In genomic region chr6:25025919-25026301, GRCh38 we compare ENCODE assay signal across 20 cellular contexts.
DNase-seq lines count a peak whose midpoint lies in the region; ATAC-seq, FAIRE-seq and TF ChIP-seq lines count a peak whose summit lies in the region.
"Had no signal": no experiment of that assay in that cellular context is flagged by ENCODE, and none has a peak within 500 bp of the region (broad histone marks: within the 10 kb centered on the region; RNA-seq: fewer than 3 reads in every experiment).

No MANE protein-coding gene starts in this region.

- H3K4me2 ChIP-seq in K562 (ENCODE audit: insufficient read depth, low read length) = no peak overlapping the region

- peaks cover 0 to 4% of the 10 kb centered on the region in 2 experiments; a peak in 2 of 5 replicates for H3K4me1 ChIP-seq in K562 (replicated peaks in 1 of 2; ENCODE audit: control insufficient read depth in 2 of 2, insufficient read depth in 2 of 2, low read length in 2 of 2)
- H3K4me1 ChIP-seq: adrenal gland, gastroesophageal sphincter, stomach had no signal

- no peak for TF ChIP-seq POLR2A in K562 (conservative IDR thresholded peaks at IDR 0.05)

- no peak for ATAC-seq in K562
- peak; percentile 64 for ATAC-seq in stimulated activated naive CD8-positive, alpha-beta T cell treated with anti-CD3 and anti-CD28 coated beads, Interleukin-15, amount 100 ng/mL, for 72 hours
- ATAC-seq: gastroesophageal sphincter had no signal

- H3K79me2 ChIP-seq in K562 (ENCODE audit: control insufficient read depth, insufficient read depth, low read length) = no peaks in the 10 kb centered on the region

- no peak overlapping the region for H2AFZ ChIP-seq in K562 (ENCODE audit: low read depth, low read length)

- in situ Hi-C loops in K562 (cut with MboI) = no loop called here

- H3K9me3 ChIP-seq in K562 (replicated peaks; ENCODE audit: control insufficient read depth, insufficient read depth, low read depth, low read length) = no peaks in the 10 kb centered on the region
- H3K9me3 ChIP-seq: adrenal gland, gastroesophageal sphincter, HAP-1, neutrophil, Peyer's patch, stomach had no signal

- H3K9ac ChIP-seq in K562 (ENCODE audit: insufficient read depth in 1 of 2, low read depth in 2 of 2, low read length in 2 of 2) = no peak overlapping the region

- H3K4me1 Mint-ChIP-seq in activated naive CD4-positive, alpha-beta T cell treated with anti-CD3 and anti-CD28 coated beads, Interleukin-2, amount 10 ng/mL, durations not matched to agents 7 days and 5 days = peaks cover 56% of the 10 kb centered on the region
- peaks cover 55% of the 10 kb centered on the region for H3K4me1 Mint-ChIP-seq in stimulated activated naive CD8-positive, alpha-beta T cell treated with anti-CD3 and anti-CD28 coated beads, Interleukin-15, amount 100 ng/mL, for 72 hours

- intact Hi-C loops in K562 (cut with micrococcal nuclease) = loop anchor here (5.0 kb wide), 1 partner anchor 46 kb away; no protein-coding TSS in a partner anchor

- no peaks in the 10 kb centered on the region for H3K9me3 Mint-ChIP-seq in activated naive CD4-positive, alpha-beta T cell treated with anti-CD3 and anti-CD28 coated beads, Interleukin-2, amount 10 ng/mL, durations not matched to agents 7 days and 5 days
- no peaks in the 10 kb centered on the region for H3K9me3 Mint-ChIP-seq in stimulated activated naive CD8-positive, alpha-beta T cell treated with anti-CD3 and anti-CD28 coated beads, Interleukin-15, amount 100 ng/mL, for 72 hours
- H3K9me3 Mint-ChIP-seq: memory B cell had no signal

- peaks cover 30% of the 10 kb centered on the region for H3K36me3 Mint-ChIP-seq in activated naive CD4-positive, alpha-beta T cell treated with anti-CD3 and anti-CD28 coated beads, Interleukin-2, amount 10 ng/mL, durations not matched to agents 7 days and 5 days
- H3K36me3 Mint-ChIP-seq: memory B cell had no signal

- no TSS peak for BruUV-seq in K562 (replicated peaks; lab: Mats Ljungman, UMichigan)

- no peaks in the 10 kb centered on the region for H3K9me1 ChIP-seq in K562 (ENCODE audit: control insufficient read depth, insufficient read depth, low read length)

- peak; percentile 46 for FAIRE-seq in K562 (lab: Jason Lieb, UNC)
- FAIRE-seq: endometrium had no signal

- DNase-seq in activated naive CD4-positive, alpha-beta T cell treated with anti-CD3 and anti-CD28 coated beads, Interleukin-2, amount 10 ng/mL, durations not matched to agents 7 days and 5 days = no peak
- DNase-seq in activated naive CD4-positive, alpha-beta T cell treated with anti-CD3 and anti-CD28 coated beads, Interleukin-2, amount 50 U/mL, for 16 hours = no peak
- DNase-seq in RPMI8226 = peak; percentile 67
- DNase-seq in K562 (ENCODE audit: extremely low read depth in 1 of 4, low spot score in 3 of 4) = no peak
- DNase-seq in stimulated activated naive CD8-positive, alpha-beta T cell treated with anti-CD3 and anti-CD28 coated beads, Interleukin-15, amount 100 ng/mL, for 72 hours = no peak
- DNase-seq in germinal center (ENCODE audit: low spot score) = no peak
- no peak for DNase-seq in ureter (ENCODE audit: low spot score)
- DNase-seq in NCI-H748 treated with DMSO at 0.1 percent for 48 hours (lab: John Stamatoyannopoulos, UW) = no peak
- DNase-seq: activated CD4-positive, alpha-beta T cell treated with anti-CD3 and anti-CD28 coated beads, Interleukin-2, amount 50 U/mL, for 4 hours; adrenal gland; cerebellar nuclear complex; NCI-H1694 treated with DMSO at 0.1 percent for 48 hours; NCI-H446 treated with DMSO at 0.1 percent for 48 hours; Peyer's patch; stomach had no signal

- CTCF ChIA-PET in activated naive CD4-positive, alpha-beta T cell treated with anti-CD3 and anti-CD28 coated beads, Interleukin-2, amount 10 ng/mL, durations not matched to agents 7 days and 5 days (lab: Charles Lee) = interaction anchor here (0.6 to 5.0 kb wide), 17 partner anchors 8 to 334 kb away, joined by 3 to 138 read pairs (median 13); no protein-coding TSS in a partner anchor
- CTCF ChIA-PET in K562 (lab: Yijun Ruan, JAX; ENCODE audit: low intra/inter-chr PET ratio) = interaction anchor here (2.6 kb wide), 1 partner anchor 45 kb away, joined by 11 read pairs; no protein-coding TSS in a partner anchor

- H3K36me3 ChIP-seq in K562 (ENCODE audit: control insufficient read depth, insufficient read depth, low read length) = no peaks in the 10 kb centered on the region
- H3K36me3 ChIP-seq: adrenal gland, gastroesophageal sphincter, HAP-1, neutrophil, Peyer's patch, stomach had no signal

- H4K20me1 ChIP-seq in K562 (replicated peaks; ENCODE audit: control insufficient read depth, insufficient read depth, low read length) = no peaks in the 10 kb centered on the region

- H3K27ac ChIP-seq in K562 (ENCODE audit: extremely low read depth, low read depth, low read length) = no peak overlapping the region
- H3K27ac ChIP-seq: adrenal gland, gastroesophageal sphincter, neutrophil, stomach had no signal

- no peak for TF ChIP-seq CTCF in K562 (IDR thresholded peaks at IDR 0.05 in 2 of 3, conservative IDR thresholded peaks at IDR 0.05 in 1 of 3; ENCODE audit: insufficient read depth in 2 of 3, low read depth in 1 of 3, low read length in 3 of 3)

- no peak for TF ChIP-seq RAD21 in K562 (CRISPR knock-in tag; conservative IDR thresholded peaks at IDR 0.05 in 1 of 2, IDR thresholded peaks at IDR 0.05 in 1 of 2)

- POLR2A ChIA-PET in K562 (lab: Yijun Ruan, JAX) = interaction anchor here (1.3 to 2.2 kb wide), 3 partner anchors 10 to 31 kb away, joined by 3 to 10 read pairs (median 3); no protein-coding TSS in a partner anchor

- H3K27me3 ChIP-seq in K562 (ENCODE audit: control insufficient read depth in 2 of 2, insufficient read depth in 2 of 2, low read length in 2 of 2) = peaks cover 9 to 47% of the 10 kb centered on the region in 2 experiments; a peak in 4 of 5 replicates
- H3K27me3 ChIP-seq: adrenal gland, gastroesophageal sphincter, neutrophil, Peyer's patch, stomach had no signal

- no peak for TF ChIP-seq EP300 in K562 (IDR thresholded peaks at IDR 0.05; ENCODE audit: low read length)

- H3K4me3 ChIP-seq in K562 = no peak overlapping the region
- H3K4me3 ChIP-seq: adrenal gland, gastroesophageal sphincter, HAP-1, Peyer's patch, stomach had no signal

- H3K27me3 Mint-ChIP-seq in activated naive CD4-positive, alpha-beta T cell treated with anti-CD3 and anti-CD28 coated beads, Interleukin-2, amount 10 ng/mL, durations not matched to agents 7 days and 5 days = no peaks in the 10 kb centered on the region
- H3K27me3 Mint-ChIP-seq in stimulated activated naive CD8-positive, alpha-beta T cell treated with anti-CD3 and anti-CD28 coated beads, Interleukin-15, amount 100 ng/mL, for 72 hours = no peaks in the 10 kb centered on the region
- H3K27me3 Mint-ChIP-seq: memory B cell had no signal

- 5% methylated on average over 2 of the region's 2 CpGs for WGBS in K562 (ENCODE audit: insufficient coverage, low coverage, missing lambda C conversion rate)

- H3K4me3 Mint-ChIP-seq in activated naive CD4-positive, alpha-beta T cell treated with anti-CD3 and anti-CD28 coated beads, Interleukin-2, amount 10 ng/mL, durations not matched to agents 7 days and 5 days = peak overlapping the region; percentile 22
- H3K4me3 Mint-ChIP-seq in stimulated activated naive CD8-positive, alpha-beta T cell treated with anti-CD3 and anti-CD28 coated beads, Interleukin-15, amount 100 ng/mL, for 72 hours = peak overlapping the region; percentile 61 to 70

- H3K27ac Mint-ChIP-seq in activated naive CD4-positive, alpha-beta T cell treated with anti-CD3 and anti-CD28 coated beads, Interleukin-2, amount 10 ng/mL, durations not matched to agents 7 days and 5 days = peak overlapping the region; percentile 75
- H3K27ac Mint-ChIP-seq in stimulated activated naive CD8-positive, alpha-beta T cell treated with anti-CD3 and anti-CD28 coated beads, Interleukin-15, amount 100 ng/mL, for 72 hours = peak overlapping the region; percentile 9 to 62

TF ChIP-seq in K562, 482 proteins besides CTCF, POLR2A, EP300 and RAD21 (continues in another document):
- no peak for TF ChIP-seq ZBTB12 (CRISPR knock-in tag; IDR thresholded peaks at IDR 0.05)
- no peak for TF ChIP-seq BRD4 (IDR thresholded peaks at IDR 0.05)
- no peak for TF ChIP-seq HDAC8 (tag; IDR thresholded peaks at IDR 0.05)
- TF ChIP-seq FOXO4 (CRISPR knock-in tag; IDR thresholded peaks at IDR 0.05) = no peak
- no peak for TF ChIP-seq NR2C2 (CRISPR knock-in tag; IDR thresholded peaks at IDR 0.05)
- no peak for TF ChIP-seq NR2C2 (tag; IDR thresholded peaks at IDR 0.05)
- no peak for TF ChIP-seq ARID2 (IDR thresholded peaks at IDR 0.05)
- TF ChIP-seq CHD4 (IDR thresholded peaks at IDR 0.05; ENCODE audit: insufficient read depth, insufficient replicate concordance, low read depth, low read length, poor library complexity, severe bottlenecking) = no peak
- no peak for TF ChIP-seq HNRNPUL1 (IDR thresholded peaks at IDR 0.05; ENCODE audit: low read length)
- TF ChIP-seq GATAD2B (IDR thresholded peaks at IDR 0.05; ENCODE audit: borderline replicate concordance) = no peak
- TF ChIP-seq NUFIP1 (IDR thresholded peaks at IDR 0.05; ENCODE audit: partially characterized antibody) = no peak
- no peak for TF ChIP-seq NFYB (IDR thresholded peaks at IDR 0.05; ENCODE audit: extremely low read depth, insufficient read length)
- TF ChIP-seq ZNF445 (CRISPR knock-in tag; IDR thresholded peaks at IDR 0.05; ENCODE audit: low read depth) = no peak
- no peak for TF ChIP-seq ZNF134 (CRISPR knock-in tag; conservative IDR thresholded peaks at IDR 0.05)
- no peak for TF ChIP-seq GABPA (tag; conservative IDR thresholded peaks at IDR 0.05; ENCODE audit: low read depth)
- TF ChIP-seq RNF2 (IDR thresholded peaks at IDR 0.05) = no peak
